14 cellular contexts compared by ENCODE assay signal in genomic region chr16:73214825-73215481, GRCh38.
DNase-seq lines count a peak whose midpoint lies in the region; ATAC-seq and TF ChIP-seq lines count a peak whose summit lies in the region.
"Had no signal": no experiment of that assay in that cellular context is flagged by ENCODE, and none has a peak within 500 bp of the region (broad histone marks: within the 10 kb centered on the region; RNA-seq: fewer than 3 reads in every experiment).

No MANE protein-coding gene starts in this region.

- WGBS in endodermal cell (ENCODE audit: insufficient coverage in 1 of 2, insufficient read length in 1 of 2), 2 experiments, result 90 to 93% methylated on average over 1 to 2 of the region's 2 CpGs

- H3K4me3 ChIP-seq in MG63 (no peak overlapping the region), endodermal cell (ENCODE audit: low read length) (peak overlapping the region; percentile 19), lower lobe of right lung (no peak overlapping the region)
- H3K4me3 ChIP-seq: upper lobe of left lung had no signal

- DNase-seq in AG08396 (ENCODE audit: low spot score) (peak; percentile 45), MG63 (peak; percentile 67), endodermal cell (no peak), GM13976 (ENCODE audit: low spot score) (no peak), lower lobe of right lung (no peak)
- no peak for DNase-seq in central memory CD4-positive, alpha-beta T cell
- DNase-seq in activated naive CD8-positive, alpha-beta T cell treated with anti-CD3 and anti-CD28 coated beads for 36 hours, result no peak
- DNase-seq: C1 segment of cervical spinal cord, GDM1, NCI-H1105 treated with DMSO at 0.1 percent for 48 hours, upper lobe of left lung had no signal

- no peak overlapping the region for H3K9ac ChIP-seq in endodermal cell (ENCODE audit: extremely low read depth, low read length, poor library complexity, severe bottlenecking)

- intact Hi-C loops in lower lobe of right lung (cut with DNase I), result no loop called here

- in situ Hi-C loops in GM13976 (cut with MboI; ENCODE audit: low sequenced_read_pairs, unreplicated experiment), result no loop called here

- H3K4me1 Mint-ChIP-seq in endodermal cell (peaks cover 14% of the 10 kb centered on the region), nephron (peaks cover 39% of the 10 kb centered on the region)
- H3K4me1 Mint-ChIP-seq in activated naive CD8-positive, alpha-beta T cell treated with anti-CD3 and anti-CD28 coated beads for 36 hours, result no peaks in the 10 kb centered on the region

- H3K9me3 Mint-ChIP-seq in endodermal cell, result peaks cover 15% of the 10 kb centered on the region
- H3K9me3 Mint-ChIP-seq in nephron, result peaks cover 6% of the 10 kb centered on the region
- H3K9me3 Mint-ChIP-seq in activated naive CD8-positive, alpha-beta T cell treated with anti-CD3 and anti-CD28 coated beads for 36 hours, result peaks cover 5% of the 10 kb centered on the region

- no peak for ATAC-seq in lower lobe of right lung
- ATAC-seq: activated naive CD4-positive, alpha-beta T cell treated with anti-CD3 and anti-CD28 coated beads, Interleukin-2, amount 50 U/mL, for 72 hours had no signal

- H3K4me1 ChIP-seq in endodermal cell (ENCODE audit: control insufficient read depth, insufficient read depth, low read length), result no peaks in the 10 kb centered on the region
- no peaks in the 10 kb centered on the region for H3K4me1 ChIP-seq in lower lobe of right lung
- H3K4me1 ChIP-seq: upper lobe of left lung had no signal

- H3K27ac ChIP-seq in endodermal cell (ENCODE audit: low read depth, low read length) (no peak overlapping the region), lower lobe of right lung (no peak overlapping the region)

- no peaks in the 10 kb centered on the region for H3K27me3 ChIP-seq in MG63
- no peaks in the 10 kb centered on the region for H3K27me3 ChIP-seq in endodermal cell (ENCODE audit: control insufficient read depth, insufficient read depth, low read length, poor library complexity, severe bottlenecking)
- H3K27me3 ChIP-seq in lower lobe of right lung (ENCODE audit: low read depth), result no peaks in the 10 kb centered on the region
- H3K27me3 ChIP-seq: upper lobe of left lung had no signal

- H3K36me3 Mint-ChIP-seq in endodermal cell (ENCODE audit: low read depth), result no peaks in the 10 kb centered on the region
- no peaks in the 10 kb centered on the region for H3K36me3 Mint-ChIP-seq in nephron (ENCODE audit: low read depth)
- H3K36me3 Mint-ChIP-seq in activated naive CD8-positive, alpha-beta T cell treated with anti-CD3 and anti-CD28 coated beads for 36 hours, result no peaks in the 10 kb centered on the region

- TF ChIP-seq CTCF in endodermal cell (conservative IDR thresholded peaks at IDR 0.05) (no peak), nephron (IDR thresholded peaks at IDR 0.05; ENCODE audit: unreplicated experiment in 3 of 3) (no peak), GM13976 (IDR thresholded peaks at IDR 0.05; ENCODE audit: borderline replicate concordance, control extremely low read depth, extremely low read depth, insufficient read depth, missing control alignments) (no peak), lower lobe of right lung (IDR thresholded peaks at IDR 0.05) (no peak)

- no peaks in the 10 kb centered on the region for H3K36me3 ChIP-seq in MG63
- no peaks in the 10 kb centered on the region for H3K36me3 ChIP-seq in endodermal cell (ENCODE audit: control insufficient read depth, insufficient read depth, low read length)
- H3K36me3 ChIP-seq in lower lobe of right lung, result no peaks in the 10 kb centered on the region
- H3K36me3 ChIP-seq: upper lobe of left lung had no signal

- H3K27ac Mint-ChIP-seq in endodermal cell, result no peak overlapping the region
- H3K27ac Mint-ChIP-seq in nephron, result peak overlapping the region; percentile 69 to 78 (median 69)
- H3K27ac Mint-ChIP-seq in activated naive CD8-positive, alpha-beta T cell treated with anti-CD3 and anti-CD28 coated beads for 36 hours, result no peak overlapping the region
- H3K27ac Mint-ChIP-seq: activated naive CD4-positive, alpha-beta T cell treated with anti-CD3 and anti-CD28 coated beads, Interleukin-2, amount 50 U/mL, for 72 hours; T-helper 1 cell treated with Interleukin-12 subunit alpha and Interleukin-12 subunit beta and Interleukin-4 antibody, amounts not matched to agents 30 μg/mL and 1 μg/mL, for 36 hours had no signal

- no peak overlapping the region for H3K4me3 Mint-ChIP-seq in endodermal cell
- H3K4me3 Mint-ChIP-seq in nephron, result no peak overlapping the region
- no peak overlapping the region for H3K4me3 Mint-ChIP-seq in activated naive CD8-positive, alpha-beta T cell treated with anti-CD3 and anti-CD28 coated beads for 36 hours
- H3K4me3 Mint-ChIP-seq: T-helper 1 cell treated with Interleukin-12 subunit alpha and Interleukin-12 subunit beta and Interleukin-4 antibody, amounts not matched to agents 30 μg/mL and 1 μg/mL, for 36 hours had no signal

- H3K27me3 Mint-ChIP-seq in endodermal cell (ENCODE audit: insufficient read depth) (peaks cover 2% of the 10 kb centered on the region), nephron (ENCODE audit: low read depth) (peaks cover 4% of the 10 kb centered on the region)
- no peaks in the 10 kb centered on the region for H3K27me3 Mint-ChIP-seq in activated naive CD8-positive, alpha-beta T cell treated with anti-CD3 and anti-CD28 coated beads for 36 hours

- H3K9me3 ChIP-seq in MG63 (peaks cover 2% of the 10 kb centered on the region; the same call in 1 of the 2 replicates), endodermal cell (ENCODE audit: control insufficient read depth, low read length) (peaks cover 14% of the 10 kb centered on the region), lower lobe of right lung (no peaks in the 10 kb centered on the region)
- H3K9me3 ChIP-seq: upper lobe of left lung had no signal

Comparison
In these comparisons a context has a peak if more than half of its experiments do, and no peak if none do; other contexts are left out.
1. DNase-seq: peak in AG08396 (single experiment) and MG63 (single experiment); none in endodermal cell (single experiment), central memory CD4-positive, alpha-beta T cell (single experiment), activated naive CD8-positive, alpha-beta T cell treated with anti-CD3 and anti-CD28 coated beads for 36 hours (single experiment), GM13976 (single experiment) and lower lobe of right lung (single experiment).
2. H3K27ac Mint-ChIP-seq: peak in nephron (3 of 3); none in endodermal cell (single experiment) and activated naive CD8-positive, alpha-beta T cell treated with anti-CD3 and anti-CD28 coated beads for 36 hours (single experiment).